8 cellular contexts compared by ENCODE assay signal in the genomic region with DNA sequence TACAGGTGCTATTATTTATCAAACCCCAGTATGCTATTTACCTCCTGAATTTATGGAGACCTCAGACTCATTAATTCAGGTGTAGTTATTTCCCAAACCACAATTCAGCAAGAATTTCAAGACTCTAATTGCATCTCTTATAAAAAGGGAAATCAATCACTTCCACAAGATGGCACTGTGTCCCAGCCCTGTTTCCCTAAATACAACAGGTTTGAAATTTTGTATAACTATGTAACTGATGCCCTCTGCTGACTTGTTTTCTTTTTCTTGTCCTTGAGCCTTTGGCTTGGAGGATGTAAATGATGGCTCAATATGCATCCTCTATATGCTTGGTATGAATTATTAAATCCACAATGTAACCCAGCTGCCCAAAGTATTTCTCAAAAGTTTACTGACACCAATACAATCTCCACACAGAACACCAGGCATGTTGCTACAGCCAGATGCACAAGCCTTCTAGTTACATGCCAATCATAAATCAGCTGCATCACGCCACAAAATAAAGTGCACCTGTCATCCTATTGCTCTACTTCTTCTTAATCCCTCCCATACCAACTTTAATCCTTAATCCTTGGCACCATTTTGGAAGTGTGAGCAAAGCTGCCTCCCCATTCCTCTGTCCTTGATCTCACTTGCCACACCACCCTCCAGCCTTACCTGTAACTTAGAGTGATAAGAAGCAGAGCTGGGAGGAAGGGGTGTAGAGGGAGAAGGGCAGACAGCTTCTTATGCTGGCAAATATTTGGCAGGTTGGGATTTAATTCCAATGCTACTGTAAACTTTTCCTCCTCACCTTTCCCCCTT. TPM values are rescaled to one million over a fixed set of nuclear protein-coding genes. Genes with fewer than 3 reads are reported as not detected.
A peak's percentile ranks its signal among the peaks of the same experiment; 100 is the strongest.
DNase-seq lines count a peak whose midpoint lies in the region; ATAC-seq, FAIRE-seq and TF ChIP-seq lines count a peak whose summit lies in the region.

No MANE protein-coding gene starts in this region.

- CTCF ChIA-PET in HepG2 (lab: Yijun Ruan, JAX; ENCODE audit: low intra/inter-chr PET ratio, low total read pairs), result interaction anchor here (1.5 to 2.2 kb wide), 4 partner anchors 15 to 427 kb away, joined by 6 to 19 read pairs (median 15); a partner anchor contains a TSS

- H3K36me3 ChIP-seq in HepG2 (replicated peaks in 1 of 2; ENCODE audit: control insufficient read depth in 1 of 2, insufficient read depth in 2 of 2, low read length in 2 of 2) (no peaks in the 10 kb centered on the region), tibial nerve (peaks cover 0 to 9% (median 0%) of the 10 kb centered on the region in 3 donors)

- intact Hi-C loops in HepG2 (cut with micrococcal nuclease; ENCODE audit: unreplicated experiment), result loop anchor here (1.0 to 2.0 kb wide), 3 partner anchors 15 to 427 kb away; a partner anchor contains a TSS

- TF ChIP-seq RAD21 in HepG2 (CRISPR knock-in tag; IDR thresholded peaks at IDR 0.05), result peak; percentile 56; the same call in 1 of the 2 replicates

- peak; percentile 75 for TF ChIP-seq CTCF in HepG2 (CRISPR knock-in tag; IDR thresholded peaks at IDR 0.05)
- TF ChIP-seq CTCF in tibial nerve (IDR thresholded peaks at IDR 0.05), result peak; percentile 49 to 72 (median 57)

- no peak overlapping the region for H3K4me2 ChIP-seq in HepG2 (ENCODE audit: low read depth, low read length)

- peaks cover 26% of the 10 kb centered on the region for H3K4me1 ChIP-seq in HepG2 (ENCODE audit: insufficient read depth, low read length)
- H3K4me1 ChIP-seq in tibial nerve, result no peaks in the 10 kb centered on the region

- H3K9me3 ChIP-seq in HepG2 (ENCODE audit: low read length), result no peaks in the 10 kb centered on the region
- no peaks in the 10 kb centered on the region for H3K9me3 ChIP-seq in tibial nerve

- FAIRE-seq in HepG2 (lab: Jason Lieb, UNC), result peak; percentile 70

- H4K20me1 ChIP-seq in HepG2 (ENCODE audit: insufficient read depth, low read length), result no peaks in the 10 kb centered on the region

- peaks cover 9% of the 10 kb centered on the region for H3K36me3 Mint-ChIP-seq in activated naive CD8-positive, alpha-beta T cell treated with anti-CD3 and anti-CD28 coated beads, Interleukin-2, amount 10 ng/mL, durations not matched to agents 7 days and 5 days
- H3K36me3 Mint-ChIP-seq in activated naive CD8-positive, alpha-beta T cell treated with anti-CD3 and anti-CD28 coated beads for 36 hours, result peaks cover 11% of the 10 kb centered on the region
- no peaks in the 10 kb centered on the region for H3K36me3 Mint-ChIP-seq in central memory CD8-positive, alpha-beta T cell (ENCODE audit: insufficient read depth)

- peak; percentile 73 for ATAC-seq in activated naive CD8-positive, alpha-beta T cell treated with anti-CD3 and anti-CD28 coated beads, Interleukin-2, amount 10 ng/mL, durations not matched to agents 7 days and 5 days (ENCODE audit: low read depth)
- peak; percentile 62 for ATAC-seq in central memory CD8-positive, alpha-beta T cell (replicated peaks; ENCODE audit: extremely low read depth, poor library complexity, severe bottlenecking)
- peak; percentile 74 for ATAC-seq in HepG2
- ATAC-seq in HG02571 (IDR thresholded peaks at IDR 0.05; ENCODE audit: unreplicated experiment), result no peak

- BruUV-seq in HepG2 (replicated peaks; lab: Mats Ljungman, UMichigan), result no TSS peak

- H3K27me3 ChIP-seq in HepG2 (ENCODE audit: control insufficient read depth in 1 of 2, insufficient read depth in 2 of 2, low read length in 2 of 2) (no peaks in the 10 kb centered on the region), tibial nerve (no peaks in the 10 kb centered on the region)

- H3K9ac ChIP-seq in HepG2 (ENCODE audit: insufficient read depth, low read depth, low read length), result no peak overlapping the region

- DNase-seq in activated naive CD8-positive, alpha-beta T cell treated with anti-CD3 and anti-CD28 coated beads, Interleukin-2, amount 10 ng/mL, durations not matched to agents 7 days and 5 days, result no peak
- DNase-seq in activated naive CD8-positive, alpha-beta T cell treated with anti-CD3 and anti-CD28 coated beads for 36 hours, result no peak
- DNase-seq in NAMALWA (ENCODE audit: low spot score) (peak; percentile 89), SK-MEL-5 (ENCODE audit: low read depth, low spot score) (peak; percentile 84), HepG2 (ENCODE audit: low spot score) (peak; percentile 63), tibial nerve (ENCODE audit: low spot score in 2 of 2) (peak in 1 of 2 donors; percentile 52)
- DNase-seq in central memory CD8-positive, alpha-beta T cell (ENCODE audit: low spot score in 2 of 2), result no peak

- H3K27ac ChIP-seq in HepG2 (ENCODE audit: extremely low read length, insufficient read depth, low read length) (no peak overlapping the region), tibial nerve (no peak overlapping the region)

- H3K79me2 ChIP-seq in HepG2 (ENCODE audit: insufficient read depth, low read length), result no peaks in the 10 kb centered on the region

- H3K9me3 Mint-ChIP-seq in activated naive CD8-positive, alpha-beta T cell treated with anti-CD3 and anti-CD28 coated beads, Interleukin-2, amount 10 ng/mL, durations not matched to agents 7 days and 5 days, result peaks cover 4% of the 10 kb centered on the region
- H3K9me3 Mint-ChIP-seq in activated naive CD8-positive, alpha-beta T cell treated with anti-CD3 and anti-CD28 coated beads for 36 hours, result peaks cover 1% of the 10 kb centered on the region
- H3K9me3 Mint-ChIP-seq in central memory CD8-positive, alpha-beta T cell, result no peaks in the 10 kb centered on the region

- H2AFZ ChIP-seq in HepG2 (ENCODE audit: low read length), result no peak overlapping the region

- H3K4me1 Mint-ChIP-seq in activated naive CD8-positive, alpha-beta T cell treated with anti-CD3 and anti-CD28 coated beads, Interleukin-2, amount 10 ng/mL, durations not matched to agents 7 days and 5 days, result peaks cover 23% of the 10 kb centered on the region
- H3K4me1 Mint-ChIP-seq in activated naive CD8-positive, alpha-beta T cell treated with anti-CD3 and anti-CD28 coated beads for 36 hours, result peaks cover 35% of the 10 kb centered on the region
- peaks cover 19% of the 10 kb centered on the region for H3K4me1 Mint-ChIP-seq in central memory CD8-positive, alpha-beta T cell

- TF ChIP-seq POLR2A in HepG2 (IDR thresholded peaks at IDR 0.05; ENCODE audit: insufficient read depth in 1 of 2, low read depth in 2 of 2, low read length in 2 of 2) (no peak), tibial nerve (IDR thresholded peaks at IDR 0.05) (no peak)

- H3K27ac Mint-ChIP-seq in activated naive CD8-positive, alpha-beta T cell treated with anti-CD3 and anti-CD28 coated beads, Interleukin-2, amount 10 ng/mL, durations not matched to agents 7 days and 5 days, result peak overlapping the region; percentile 11
- no peak overlapping the region for H3K27ac Mint-ChIP-seq in activated naive CD8-positive, alpha-beta T cell treated with anti-CD3 and anti-CD28 coated beads for 36 hours
- no peak overlapping the region for H3K27ac Mint-ChIP-seq in central memory CD8-positive, alpha-beta T cell (ENCODE audit: low read depth)

- in situ Hi-C loops in SK-MEL-5 (cut with HindIII; ENCODE audit: low pct_unique_long_range_greater_than_20kb, low sequenced_read_pairs) (loop anchor here (25.0 kb wide), 1 partner anchor 283 kb away; no protein-coding TSS in a partner anchor), HepG2 (cut with HindIII; ENCODE audit: extremely low pct_ligation_motif_present, low pct_unique_long_range_greater_than_20kb) (loop anchor here (10.0 kb wide), 1 partner anchor 295 kb away; no protein-coding TSS in a partner anchor)

- no peaks in the 10 kb centered on the region for H3K27me3 Mint-ChIP-seq in activated naive CD8-positive, alpha-beta T cell treated with anti-CD3 and anti-CD28 coated beads, Interleukin-2, amount 10 ng/mL, durations not matched to agents 7 days and 5 days
- H3K27me3 Mint-ChIP-seq in activated naive CD8-positive, alpha-beta T cell treated with anti-CD3 and anti-CD28 coated beads for 36 hours, result no peaks in the 10 kb centered on the region
- H3K27me3 Mint-ChIP-seq in central memory CD8-positive, alpha-beta T cell, result no peaks in the 10 kb centered on the region

- H3K4me3 Mint-ChIP-seq in activated naive CD8-positive, alpha-beta T cell treated with anti-CD3 and anti-CD28 coated beads, Interleukin-2, amount 10 ng/mL, durations not matched to agents 7 days and 5 days, result no peak overlapping the region
- H3K4me3 Mint-ChIP-seq in activated naive CD8-positive, alpha-beta T cell treated with anti-CD3 and anti-CD28 coated beads for 36 hours, result no peak overlapping the region
- H3K4me3 Mint-ChIP-seq in central memory CD8-positive, alpha-beta T cell, result no peak overlapping the region

- TF ChIP-seq EP300 in HepG2 (IDR thresholded peaks at IDR 0.05; ENCODE audit: low read depth in 2 of 2, low read length in 2 of 2) (no peak), HepG2 (CRISPR knock-in tag; IDR thresholded peaks at IDR 0.05; ENCODE audit: borderline replicate concordance) (no peak), tibial nerve (IDR thresholded peaks at IDR 0.05) (no peak)

- POLR2A ChIA-PET in activated naive CD8-positive, alpha-beta T cell treated with anti-CD3 and anti-CD28 coated beads, Interleukin-2, amount 10 ng/mL, durations not matched to agents 7 days and 5 days (lab: Charles Lee), result interaction anchor here (0.5 to 1.2 kb wide), 2 partner anchors 14 to 35 kb away, joined by 3 to 5 read pairs; a partner anchor contains a TSS
- POLR2A ChIA-PET in HepG2 (lab: Yijun Ruan, JAX), result no interaction called here

- H3K4me3 ChIP-seq in HepG2 (replicated peaks in 1 of 3; ENCODE audit: insufficient read depth in 1 of 3, low read depth in 2 of 3, low read length in 3 of 3), result no peak overlapping the region
- H3K4me3 ChIP-seq in tibial nerve, result no peak overlapping the region

- 92% methylated on average over 1 of the region's 1 CpG for WGBS in HepG2 (ENCODE audit: low lambda C conversion rate)
- 81 to 96% methylated on average over 1 of the region's 1 CpG for WGBS in tibial nerve, 2 donors

RNA-seq across cellular contexts. Expression of a gene that starts 9.0 kb away (rescaled TPM):
- total RNA-seq in activated naive CD8-positive, alpha-beta T cell treated with anti-CD3 and anti-CD28 coated beads, Interleukin-2, amount 10 ng/mL, durations not matched to agents 7 days and 5 days, result not detected
- not detected for total RNA-seq in activated naive CD8-positive, alpha-beta T cell treated with anti-CD3 and anti-CD28 coated beads for 36 hours
- not detected in 2 replicates for total RNA-seq in SK-MEL-5 (2014; rRNA removed; shearing (Covaris generic))
- polyA plus RNA-seq in SK-MEL-5 (2015; cell fraction: cytosol; rRNA removed), result not detected in 2 replicates
- not detected in 2 replicates for polyA plus RNA-seq in SK-MEL-5 (2015; cell fraction: nucleus; rRNA removed)
- total RNA-seq in HepG2 (2016; rRNA removed; fragmentation: Illumina TruSeq; extraction: Trizol) (0.15 TPM in 1 of 2 replicates, not detected in the other), tibial nerve (not detected)
- total RNA-seq in HepG2 (2016; cell fraction: cytosol; rRNA removed; fragmentation: Illumina TruSeq; extraction: Trizol; ENCODE audit: low read depth), result not detected in 2 replicates
- 0.63 TPM in 1 of 2 replicates, not detected in the other for total RNA-seq in HepG2 (2016; cell fraction: insoluble cytoplasmic fraction; rRNA removed; fragmentation: Illumina TruSeq; extraction: Trizol)
- total RNA-seq in HepG2 (2016; cell fraction: membrane; rRNA removed; fragmentation: Illumina TruSeq; extraction: Trizol), result 0.28 TPM in 1 of 2 replicates, not detected in the other
- 0.60 TPM in 1 of 2 replicates, not detected in the other for total RNA-seq in HepG2 (2016; cell fraction: nucleus; rRNA removed; fragmentation: Illumina TruSeq; extraction: Trizol)
- 0.44 and 0.45 TPM in 2 replicates for polyA plus RNA-seq in HepG2 (2011; rRNA removed)
- 0.12 and 0.28 TPM in 2 replicates for polyA plus RNA-seq in HepG2 (2011; cell fraction: cytosol; rRNA removed)
- polyA plus RNA-seq in HepG2 (2011; cell fraction: nucleus; rRNA removed), result not detected in 2 replicates
- 0.49 and 0.71 TPM in 2 replicates for polyA plus RNA-seq in HepG2 (2012)
- not detected in 2 replicates for polyA plus RNA-seq in HepG2 (2016; cell fraction: cytosol; fragmentation: Illumina TruSeq; extraction: Trizol; ENCODE audit: low read depth)
- polyA plus RNA-seq in HepG2 (2016; cell fraction: insoluble cytoplasmic fraction; fragmentation: Illumina TruSeq; extraction: Trizol; ENCODE audit: low read depth), result not detected in 2 replicates
- 0.23 and 0.43 TPM in 2 replicates for polyA plus RNA-seq in HepG2 (2016; cell fraction: membrane; fragmentation: Illumina TruSeq; extraction: Trizol; ENCODE audit: low read depth)
- not detected in 2 replicates for polyA plus RNA-seq in HepG2 (2016; cell fraction: nucleus; fragmentation: Illumina TruSeq; extraction: Trizol; ENCODE audit: insufficient read depth, low read depth)
- polyA minus RNA-seq in HepG2 (2011; rRNA and poly(A)+ RNA removed; ENCODE audit: low replicate concordance), result not detected in 2 replicates
- polyA minus RNA-seq in HepG2 (2011; cell fraction: cytosol; rRNA and poly(A)+ RNA removed), result not detected in 2 replicates
- not detected in 2 replicates for polyA minus RNA-seq in HepG2 (2011; cell fraction: nucleus; rRNA and poly(A)+ RNA removed)

RNA-seq across cellular contexts. Expression of a gene that starts 14.3 kb away (rescaled TPM):
- 10 to 100 TPM; 32.1 to 32.8 TPM for total RNA-seq in activated naive CD8-positive, alpha-beta T cell treated with anti-CD3 and anti-CD28 coated beads, Interleukin-2, amount 10 ng/mL, durations not matched to agents 7 days and 5 days
- 10 to 100 TPM; 18.5 to 20.1 TPM for total RNA-seq in activated naive CD8-positive, alpha-beta T cell treated with anti-CD3 and anti-CD28 coated beads for 36 hours
- total RNA-seq in SK-MEL-5 (2014; rRNA removed; shearing (Covaris generic)), result 22.5 and 25.3 TPM in 2 replicates
- polyA plus RNA-seq in SK-MEL-5 (2015; cell fraction: cytosol; rRNA removed), result 31.2 and 34.0 TPM in 2 replicates
- 14.0 and 19.4 TPM in 2 replicates for polyA plus RNA-seq in SK-MEL-5 (2015; cell fraction: nucleus; rRNA removed)
- total RNA-seq in HepG2 (2016; rRNA removed; fragmentation: Illumina TruSeq; extraction: Trizol) (24.1 and 29.5 TPM in 2 replicates), tibial nerve (10 to 100 TPM; 13.5 to 25.5 (median 18.8) TPM)
- 16.3 and 18.6 TPM in 2 replicates for total RNA-seq in HepG2 (2016; cell fraction: cytosol; rRNA removed; fragmentation: Illumina TruSeq; extraction: Trizol; ENCODE audit: low read depth)
- total RNA-seq in HepG2 (2016; cell fraction: insoluble cytoplasmic fraction; rRNA removed; fragmentation: Illumina TruSeq; extraction: Trizol), result 24.7 and 31.4 TPM in 2 replicates
- 28.1 and 30.5 TPM in 2 replicates for total RNA-seq in HepG2 (2016; cell fraction: membrane; rRNA removed; fragmentation: Illumina TruSeq; extraction: Trizol)
- 23.0 and 23.6 TPM in 2 replicates for total RNA-seq in HepG2 (2016; cell fraction: nucleus; rRNA removed; fragmentation: Illumina TruSeq; extraction: Trizol)
- 24.3 and 26.7 TPM in 2 replicates for polyA plus RNA-seq in HepG2 (2011; rRNA removed)
- polyA plus RNA-seq in HepG2 (2011; cell fraction: cytosol; rRNA removed), result 21.8 and 31.9 TPM in 2 replicates
- 11.7 and 14.0 TPM in 2 replicates for polyA plus RNA-seq in HepG2 (2011; cell fraction: nucleus; rRNA removed)
- polyA plus RNA-seq in HepG2 (2012), result 20.7 and 24.9 TPM in 2 replicates
- 12.8 and 18.8 TPM in 2 replicates for polyA plus RNA-seq in HepG2 (2016; cell fraction: cytosol; fragmentation: Illumina TruSeq; extraction: Trizol; ENCODE audit: low read depth)
- 21.8 and 22.1 TPM in 2 replicates for polyA plus RNA-seq in HepG2 (2016; cell fraction: insoluble cytoplasmic fraction; fragmentation: Illumina TruSeq; extraction: Trizol; ENCODE audit: low read depth)
- polyA plus RNA-seq in HepG2 (2016; cell fraction: membrane; fragmentation: Illumina TruSeq; extraction: Trizol; ENCODE audit: low read depth), result 18.2 and 25.0 TPM in 2 replicates
- polyA plus RNA-seq in HepG2 (2016; cell fraction: nucleus; fragmentation: Illumina TruSeq; extraction: Trizol; ENCODE audit: insufficient read depth, low read depth), result 30.3 and 30.7 TPM in 2 replicates
- polyA minus RNA-seq in HepG2 (2011; rRNA and poly(A)+ RNA removed; ENCODE audit: low replicate concordance), result 61.9 and 64.5 TPM in 2 replicates
- polyA minus RNA-seq in HepG2 (2011; cell fraction: cytosol; rRNA and poly(A)+ RNA removed), result 14.4 and 14.5 TPM in 2 replicates
- 11.8 and 16.7 TPM in 2 replicates for polyA minus RNA-seq in HepG2 (2011; cell fraction: nucleus; rRNA and poly(A)+ RNA removed)

Comparison
In these comparisons a context has a peak if more than half of its experiments do, and no peak if none do; other contexts are left out.
1. DNase-seq: peak in NAMALWA (single experiment), SK-MEL-5 (single experiment) and HepG2 (single experiment); none in activated naive CD8-positive, alpha-beta T cell treated with anti-CD3 and anti-CD28 coated beads, Interleukin-2, amount 10 ng/mL, durations not matched to agents 7 days and 5 days (single experiment), activated naive CD8-positive, alpha-beta T cell treated with anti-CD3 and anti-CD28 coated beads for 36 hours (single experiment) and central memory CD8-positive, alpha-beta T cell (0 of 2).